In the genomic region with DNA sequence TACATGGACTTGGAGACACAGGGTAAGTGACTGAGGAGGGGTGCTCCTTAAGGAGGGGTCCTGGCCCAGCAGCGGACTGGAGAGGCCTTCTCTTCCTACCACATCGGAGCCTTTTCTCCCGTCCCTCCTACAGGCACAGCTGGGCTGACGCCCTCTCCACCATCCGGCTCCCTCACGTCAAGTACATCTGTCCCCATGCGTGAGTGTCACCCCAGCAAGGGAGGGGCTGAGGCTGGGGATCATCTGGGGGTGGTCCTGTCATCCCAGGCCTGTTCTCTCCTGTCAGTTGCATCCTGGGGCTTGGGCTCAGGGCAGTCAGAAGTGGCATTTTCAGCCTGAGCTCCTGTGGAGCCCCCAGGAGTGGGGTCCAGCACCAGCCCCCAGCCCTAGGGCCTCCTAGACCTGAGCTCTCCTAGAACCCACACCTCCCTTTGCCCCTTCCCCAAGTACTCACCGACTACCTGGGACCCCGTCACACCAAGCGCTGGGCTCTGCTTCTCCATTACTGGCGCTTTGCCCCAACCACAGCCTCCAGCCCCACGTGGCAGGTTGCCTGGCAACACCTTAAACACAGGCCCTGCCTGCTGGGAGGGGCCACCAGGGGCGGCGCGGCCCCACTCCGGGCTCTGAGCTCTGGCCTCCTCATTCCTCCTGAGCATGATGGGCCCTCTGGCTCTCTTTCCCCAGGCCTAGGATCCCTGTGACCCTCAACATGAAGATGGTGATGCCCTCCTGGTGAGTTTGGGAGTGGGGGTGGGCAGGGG, we compare ENCODE assay signal across 8 cellular contexts. TPM values are rescaled to one million over a fixed set of nuclear protein-coding genes. Genes with fewer than 3 reads are reported as not detected.
DNase-seq lines count a peak whose midpoint lies in the region; ATAC-seq and TF ChIP-seq lines count a peak whose summit lies in the region.

No MANE protein-coding gene starts in this region.

- DNase-seq in stimulated activated CD4-positive, alpha-beta T cell treated with anti-CD3 and anti-CD28 coated beads, Interleukin-1b, Interleukin-23, amount 100 ng/mL, for 48 hours = peak; percentile 32
- no peak for DNase-seq in stimulated activated CD4-positive, alpha-beta T cell treated with anti-CD3 and anti-CD28 coated beads, Interleukin-12 subunit alpha, Interleukin-12 subunit beta, amount 100 ng/mL, for 4 hours
- DNase-seq in activated T-helper 2 cell treated with anti-CD3 and anti-CD28 coated beads, Interferon-gamma antibody, Interleukin-2, Interleukin-4, amounts not matched to agents 10 μg/mL and 5 μg/mL and 100 μg/mL, durations not matched to agents 14 hours and 24 hours and 36 hours (ENCODE audit: low spot score) = no peak
- DNase-seq in iPS-NIHi11 (ENCODE audit: low spot score) = peak; percentile 41
- no peak for DNase-seq in type B pancreatic cell (ENCODE audit: extremely low spot score, unreplicated experiment)
- no peak for DNase-seq in HEK293T (ENCODE audit: extremely low spot score)
- DNase-seq in Kasumi-1 (lab: John Stamatoyannopoulos, UW) = no peak

- peak overlapping the region; percentile 98 for H3K4me3 Mint-ChIP-seq in activated T-helper 2 cell treated with anti-CD3 and anti-CD28 coated beads, Interferon-gamma antibody, Interleukin-2, Interleukin-4, amounts not matched to agents 10 μg/mL and 5 μg/mL and 100 μg/mL, durations not matched to agents 14 hours and 24 hours and 36 hours (ENCODE audit: low read depth)
- peak overlapping the region; percentile 67 for H3K4me3 Mint-ChIP-seq in type B pancreatic cell

- CTCF ChIA-PET in HEK293T (lab: Yijun Ruan, JAX) = interaction anchor here (1.4 kb wide), 1 partner anchor 22 kb away, joined by 3 read pairs; no protein-coding TSS in a partner anchor

- POLR2A ChIA-PET in HEK293T (lab: Yijun Ruan, JAX) = interaction anchor here (1.2 to 5.9 kb wide), 2 partner anchors 14 to 15 kb away, joined by 4 to 42 read pairs; a partner anchor contains a TSS

- no peak for TF ChIP-seq CTCF in type B pancreatic cell (conservative IDR thresholded peaks at IDR 0.05)

- no peaks in the 10 kb centered on the region for H3K27me3 Mint-ChIP-seq in activated T-helper 2 cell treated with anti-CD3 and anti-CD28 coated beads, Interferon-gamma antibody, Interleukin-2, Interleukin-4, amounts not matched to agents 10 μg/mL and 5 μg/mL and 100 μg/mL, durations not matched to agents 14 hours and 24 hours and 36 hours (ENCODE audit: low read depth)
- no peaks in the 10 kb centered on the region for H3K27me3 Mint-ChIP-seq in type B pancreatic cell

- no peak for ATAC-seq in HG03175 (IDR thresholded peaks at IDR 0.05; ENCODE audit: unreplicated experiment)

- H3K36me3 Mint-ChIP-seq in activated T-helper 2 cell treated with anti-CD3 and anti-CD28 coated beads, Interferon-gamma antibody, Interleukin-2, Interleukin-4, amounts not matched to agents 10 μg/mL and 5 μg/mL and 100 μg/mL, durations not matched to agents 14 hours and 24 hours and 36 hours (ENCODE audit: low read depth) = peaks cover 47% of the 10 kb centered on the region
- H3K36me3 Mint-ChIP-seq in type B pancreatic cell = no peaks in the 10 kb centered on the region

- H3K27ac Mint-ChIP-seq in activated T-helper 2 cell treated with anti-CD3 and anti-CD28 coated beads, Interferon-gamma antibody, Interleukin-2, Interleukin-4, amounts not matched to agents 10 μg/mL and 5 μg/mL and 100 μg/mL, durations not matched to agents 14 hours and 24 hours and 36 hours = no peak overlapping the region
- H3K27ac Mint-ChIP-seq in type B pancreatic cell = no peak overlapping the region

- H3K9me3 Mint-ChIP-seq in activated T-helper 2 cell treated with anti-CD3 and anti-CD28 coated beads, Interferon-gamma antibody, Interleukin-2, Interleukin-4, amounts not matched to agents 10 μg/mL and 5 μg/mL and 100 μg/mL, durations not matched to agents 14 hours and 24 hours and 36 hours = no peaks in the 10 kb centered on the region
- H3K9me3 Mint-ChIP-seq in type B pancreatic cell = no peaks in the 10 kb centered on the region

- intact Hi-C loops in activated T-helper 2 cell treated with anti-CD3 and anti-CD28 coated beads, Interferon-gamma antibody, Interleukin-2, Interleukin-4, amounts not matched to agents 10 μg/mL and 5 μg/mL and 100 μg/mL, durations not matched to agents 14 hours and 24 hours and 36 hours (cut with micrococcal nuclease) = loop anchor here (5.0 kb wide), 1 partner anchor 46 kb away; no protein-coding TSS in a partner anchor

- H3K4me1 Mint-ChIP-seq in activated T-helper 2 cell treated with anti-CD3 and anti-CD28 coated beads, Interferon-gamma antibody, Interleukin-2, Interleukin-4, amounts not matched to agents 10 μg/mL and 5 μg/mL and 100 μg/mL, durations not matched to agents 14 hours and 24 hours and 36 hours (ENCODE audit: low read depth) = peaks cover 17% of the 10 kb centered on the region
- H3K4me1 Mint-ChIP-seq in type B pancreatic cell (ENCODE audit: unreplicated experiment) = peaks cover 6% of the 10 kb centered on the region

TF ChIP-seq in HEK293T, 16 proteins besides CTCF, POLR2A, EP300 and RAD21:
- TF ChIP-seq FOXK2 (IDR thresholded peaks at IDR 0.05) (no peak), SUZ12 (IDR thresholded peaks at IDR 0.05) (no peak), TARDBP (IDR thresholded peaks at IDR 0.05) (no peak), FOXA1 (IDR thresholded peaks at IDR 0.05) (no peak), LEF1 (IDR thresholded peaks at IDR 0.05; ENCODE audit: borderline replicate concordance) (no peak), ARNT (IDR thresholded peaks at IDR 0.05) (no peak), FOXM1 (IDR thresholded peaks at IDR 0.05; ENCODE audit: borderline replicate concordance) (no peak), ZNF384 (IDR thresholded peaks at IDR 0.05) (no peak), L3MBTL2 (conservative IDR thresholded peaks at IDR 0.05) (no peak), CTBP1 (IDR thresholded peaks at IDR 0.05; ENCODE audit: borderline replicate concordance) (no peak), SP1 (IDR thresholded peaks at IDR 0.05) (no peak), NFRKB (IDR thresholded peaks at IDR 0.05) (no peak), BHLHE40 (IDR thresholded peaks at IDR 0.05; ENCODE audit: borderline replicate concordance) (no peak), HDGF (IDR thresholded peaks at IDR 0.05; ENCODE audit: borderline replicate concordance) (no peak), ELF4 (IDR thresholded peaks at IDR 0.05) (no peak)
- TF ChIP-seq, protein P1, sequence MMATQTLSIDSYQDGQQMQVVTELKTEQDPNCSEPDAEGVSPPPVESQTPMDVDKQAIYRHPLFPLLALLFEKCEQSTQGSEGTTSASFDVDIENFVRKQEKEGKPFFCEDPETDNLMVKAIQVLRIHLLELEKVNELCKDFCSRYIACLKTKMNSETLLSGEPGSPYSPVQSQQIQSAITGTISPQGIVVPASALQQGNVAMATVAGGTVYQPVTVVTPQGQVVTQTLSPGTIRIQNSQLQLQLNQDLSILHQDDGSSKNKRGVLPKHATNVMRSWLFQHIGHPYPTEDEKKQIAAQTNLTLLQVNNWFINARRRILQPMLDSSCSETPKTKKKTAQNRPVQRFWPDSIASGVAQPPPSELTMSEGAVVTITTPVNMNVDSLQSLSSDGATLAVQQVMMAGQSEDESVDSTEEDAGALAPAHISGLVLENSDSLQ (IDR thresholded peaks at IDR 0.05) = no peak

RNA-seq across cellular contexts. Expression of a gene that starts 2.3 kb away (rescaled TPM):
- total RNA-seq in activated T-helper 2 cell treated with anti-CD3 and anti-CD28 coated beads, Interferon-gamma antibody, Interleukin-2, Interleukin-4, amounts not matched to agents 10 μg/mL and 5 μg/mL and 100 μg/mL, durations not matched to agents 14 hours and 24 hours and 36 hours = 86.4 and 88.4 TPM in 2 replicates
- total RNA-seq in type B pancreatic cell (ENCODE audit: low replicate concordance) = 83.6 and 113 TPM in 2 replicates

RNA-seq across cellular contexts. Expression of a gene that starts 7.4 kb away (rescaled TPM):
- 57.8 and 62.1 TPM in 2 replicates for total RNA-seq in activated T-helper 2 cell treated with anti-CD3 and anti-CD28 coated beads, Interferon-gamma antibody, Interleukin-2, Interleukin-4, amounts not matched to agents 10 μg/mL and 5 μg/mL and 100 μg/mL, durations not matched to agents 14 hours and 24 hours and 36 hours
- 39.0 and 47.7 TPM in 2 replicates for total RNA-seq in type B pancreatic cell (ENCODE audit: low replicate concordance)

RNA-seq across cellular contexts. Expression of a gene that starts 15.0 kb away (rescaled TPM):
- total RNA-seq in activated T-helper 2 cell treated with anti-CD3 and anti-CD28 coated beads, Interferon-gamma antibody, Interleukin-2, Interleukin-4, amounts not matched to agents 10 μg/mL and 5 μg/mL and 100 μg/mL, durations not matched to agents 14 hours and 24 hours and 36 hours = 71.4 and 72.7 TPM in 2 replicates
- total RNA-seq in type B pancreatic cell (ENCODE audit: low replicate concordance) = 71.1 and 113 TPM in 2 replicates

RNA-seq across cellular contexts. Expression of a gene that starts 32.0 kb away (rescaled TPM):
- total RNA-seq in activated T-helper 2 cell treated with anti-CD3 and anti-CD28 coated beads, Interferon-gamma antibody, Interleukin-2, Interleukin-4, amounts not matched to agents 10 μg/mL and 5 μg/mL and 100 μg/mL, durations not matched to agents 14 hours and 24 hours and 36 hours = 22.8 and 25.9 TPM in 2 replicates
- 33.7 and 35.8 TPM in 2 replicates for total RNA-seq in type B pancreatic cell (ENCODE audit: low replicate concordance)

RNA-seq across cellular contexts. Expression of a gene that starts 49.9 kb away (rescaled TPM):
- total RNA-seq in activated T-helper 2 cell treated with anti-CD3 and anti-CD28 coated beads, Interferon-gamma antibody, Interleukin-2, Interleukin-4, amounts not matched to agents 10 μg/mL and 5 μg/mL and 100 μg/mL, durations not matched to agents 14 hours and 24 hours and 36 hours = 42.0 and 45.5 TPM in 2 replicates
- 39.6 and 44.3 TPM in 2 replicates for total RNA-seq in type B pancreatic cell (ENCODE audit: low replicate concordance)

Comparison
In these comparisons a context has a peak if more than half of its experiments do, and no peak if none do; other contexts are left out.
1. DNase-seq: peak in stimulated activated CD4-positive, alpha-beta T cell treated with anti-CD3 and anti-CD28 coated beads, Interleukin-1b, Interleukin-23, amount 100 ng/mL, for 48 hours (single experiment) and iPS-NIHi11 (single experiment); none in stimulated activated CD4-positive, alpha-beta T cell treated with anti-CD3 and anti-CD28 coated beads, Interleukin-12 subunit alpha, Interleukin-12 subunit beta, amount 100 ng/mL, for 4 hours (single experiment), activated T-helper 2 cell treated with anti-CD3 and anti-CD28 coated beads, Interferon-gamma antibody, Interleukin-2, Interleukin-4, amounts not matched to agents 10 μg/mL and 5 μg/mL and 100 μg/mL, durations not matched to agents 14 hours and 24 hours and 36 hours (single experiment), type B pancreatic cell (single experiment), HEK293T (single experiment) and Kasumi-1 (0 of 2).